8 cellular contexts compared by ENCODE assay signal in genomic region chr16:11949527-11949926, GRCh38. TPM values are rescaled to one million over a fixed set of nuclear protein-coding genes. Genes with fewer than 3 reads are reported as not detected.
DNase-seq lines count a peak whose midpoint lies in the region; ATAC-seq, FAIRE-seq and TF ChIP-seq lines count a peak whose summit lies in the region.

No MANE protein-coding gene starts in this region.

- no peaks in the 10 kb centered on the region for H3K4me1 Mint-ChIP-seq in activated T-cell treated with anti-CD3 and anti-CD28 coated beads, Interleukin-2, amount 50 U/mL, for 72 hours (ENCODE audit: low read depth)
- no peaks in the 10 kb centered on the region for H3K4me1 Mint-ChIP-seq in activated T-cell treated with anti-CD3 and anti-CD28 coated beads, Interleukin-2, amount 50 U/mL, for 4 hours (ENCODE audit: low read depth)
- peaks cover 2% of the 10 kb centered on the region for H3K4me1 Mint-ChIP-seq in astrocyte (ENCODE audit: low read depth, unreplicated experiment)

- no peaks in the 10 kb centered on the region for H3K27me3 ChIP-seq in astrocyte (ENCODE audit: insufficient read depth, low read length)

- FAIRE-seq in astrocyte (lab: Jason Lieb, UNC) = no peak

- H3K4me2 ChIP-seq in astrocyte (ENCODE audit: low read length) = no peak overlapping the region

- no peak overlapping the region for H3K4me3 ChIP-seq in astrocyte (ENCODE audit: insufficient read depth, low read depth, low read length)

- TF ChIP-seq CTCF in astrocyte (IDR thresholded peaks at IDR 0.05; ENCODE audit: insufficient read depth, low read depth, low read length) = peak; percentile 35

- no peaks in the 10 kb centered on the region for H3K9me3 ChIP-seq in astrocyte (ENCODE audit: insufficient read depth, low read depth, low read length)

- no peaks in the 10 kb centered on the region for H3K79me2 ChIP-seq in astrocyte (ENCODE audit: insufficient read depth, low read length)

- no peak overlapping the region for H2AFZ ChIP-seq in astrocyte (ENCODE audit: low read depth, low read length)

- no peaks in the 10 kb centered on the region for H3K36me3 Mint-ChIP-seq in activated T-cell treated with anti-CD3 and anti-CD28 coated beads, Interleukin-2, amount 50 U/mL, for 72 hours (ENCODE audit: insufficient read depth in 2 of 2)
- H3K36me3 Mint-ChIP-seq in activated T-cell treated with anti-CD3 and anti-CD28 coated beads, Interleukin-2, amount 50 U/mL, for 4 hours (ENCODE audit: insufficient read depth) = no peaks in the 10 kb centered on the region
- H3K36me3 Mint-ChIP-seq in astrocyte (ENCODE audit: low read depth, unreplicated experiment) = no peaks in the 10 kb centered on the region

- H3K36me3 ChIP-seq in astrocyte (ENCODE audit: insufficient read depth, low read length) = no peaks in the 10 kb centered on the region

- no peak overlapping the region for H3K27ac Mint-ChIP-seq in activated T-cell treated with anti-CD3 and anti-CD28 coated beads, Interleukin-2, amount 50 U/mL, for 72 hours
- no peak overlapping the region for H3K27ac Mint-ChIP-seq in astrocyte (ENCODE audit: unreplicated experiment)

- H3K9me3 Mint-ChIP-seq in activated T-cell treated with anti-CD3 and anti-CD28 coated beads, Interleukin-2, amount 50 U/mL, for 72 hours = no peaks in the 10 kb centered on the region
- H3K9me3 Mint-ChIP-seq in activated T-cell treated with anti-CD3 and anti-CD28 coated beads, Interleukin-2, amount 50 U/mL, for 4 hours = no peaks in the 10 kb centered on the region
- no peaks in the 10 kb centered on the region for H3K9me3 Mint-ChIP-seq in astrocyte (ENCODE audit: unreplicated experiment)

- H3K4me3 Mint-ChIP-seq in activated T-cell treated with anti-CD3 and anti-CD28 coated beads, Interleukin-2, amount 50 U/mL, for 72 hours = no peak overlapping the region
- H3K4me3 Mint-ChIP-seq in activated T-cell treated with anti-CD3 and anti-CD28 coated beads, Interleukin-2, amount 50 U/mL, for 4 hours = no peak overlapping the region
- no peak overlapping the region for H3K4me3 Mint-ChIP-seq in astrocyte (ENCODE audit: unreplicated experiment)

- H4K20me1 ChIP-seq in astrocyte (ENCODE audit: insufficient read depth, low read length) = no peaks in the 10 kb centered on the region

- H3K27me3 Mint-ChIP-seq in activated T-cell treated with anti-CD3 and anti-CD28 coated beads, Interleukin-2, amount 50 U/mL, for 72 hours (ENCODE audit: low read depth) = no peaks in the 10 kb centered on the region
- no peaks in the 10 kb centered on the region for H3K27me3 Mint-ChIP-seq in activated T-cell treated with anti-CD3 and anti-CD28 coated beads, Interleukin-2, amount 50 U/mL, for 4 hours (ENCODE audit: low read depth)
- H3K27me3 Mint-ChIP-seq in astrocyte (ENCODE audit: low read depth, unreplicated experiment) = no peaks in the 10 kb centered on the region

- no peak overlapping the region for H3K27ac ChIP-seq in astrocyte (ENCODE audit: low read depth, low read length)

- no peaks in the 10 kb centered on the region for H3K4me1 ChIP-seq in astrocyte (ENCODE audit: insufficient read depth, low read length)

- peak; percentile 9 to 10 for DNase-seq in activated T-cell treated with anti-CD3 and anti-CD28 coated beads, Interleukin-2, amount 50 U/mL, for 72 hours
- no peak for DNase-seq in activated T-cell treated with anti-CD3 and anti-CD28 coated beads, Interleukin-2, amount 50 U/mL, for 4 hours
- DNase-seq in NCI-H524 (lab: John Stamatoyannopoulos, UW) = peak; percentile 46 to 65
- peak; percentile 23 for DNase-seq in astrocyte (ENCODE audit: low read depth)
- peak; percentile 44 for DNase-seq in iPS DF 4.7 (ENCODE audit: extremely low read depth, low spot score)
- peak; percentile 83 for DNase-seq in superior temporal gyrus (ENCODE audit: extremely low spot score)
- no peak for DNase-seq in stimulated activated CD4-positive, alpha-beta T cell treated with anti-CD3 and anti-CD28 coated beads, Interleukin-4, amount 100 ng/mL, for 1 hour

- no peak overlapping the region for H3K9ac ChIP-seq in astrocyte (ENCODE audit: low read length)

- peak; percentile 36 to 51 for ATAC-seq in activated T-cell treated with anti-CD3 and anti-CD28 coated beads, Interleukin-2, amount 50 U/mL, for 72 hours (replicated peaks in 1 of 2)
- no peak for ATAC-seq in activated T-cell treated with anti-CD3 and anti-CD28 coated beads, Interleukin-2, amount 50 U/mL, for 4 hours
- peak; percentile 66 for ATAC-seq in HG02678 (IDR thresholded peaks at IDR 0.05; ENCODE audit: unreplicated experiment)

RNA-seq across cellular contexts. Expression of gene NPIPB2, which starts 7.7 kb away (rescaled TPM):
- 10 to 100 TPM; 13.3 to 17.3 TPM for total RNA-seq in activated T-cell treated with anti-CD3 and anti-CD28 coated beads, Interleukin-2, amount 50 U/mL, for 72 hours
- total RNA-seq in activated T-cell treated with anti-CD3 and anti-CD28 coated beads, Interleukin-2, amount 50 U/mL, for 4 hours = 10 to 100 TPM in 1 of 3 donors, 1 to 10 TPM in 2; 4.3 to 11.7 (median 6.2) TPM
- total RNA-seq in astrocyte = 7.8 and 10.3 TPM in 2 replicates

RNA-seq across cellular contexts. Expression of gene TNFRSF17, which starts 15.5 kb away (rescaled TPM):
- total RNA-seq in activated T-cell treated with anti-CD3 and anti-CD28 coated beads, Interleukin-2, amount 50 U/mL, for 72 hours = not detected
- not detected for total RNA-seq in activated T-cell treated with anti-CD3 and anti-CD28 coated beads, Interleukin-2, amount 50 U/mL, for 4 hours
- not detected in 2 replicates for total RNA-seq in astrocyte

RNA-seq across cellular contexts. Expression of gene SNX29, which starts 27.0 kb away (rescaled TPM):
- 10 to 100 TPM; 10.1 to 13.4 TPM for total RNA-seq in activated T-cell treated with anti-CD3 and anti-CD28 coated beads, Interleukin-2, amount 50 U/mL, for 72 hours
- 10 to 100 TPM in 1 of 3 donors, 1 to 10 TPM in 2; 8.3 to 10.6 (median 9.8) TPM for total RNA-seq in activated T-cell treated with anti-CD3 and anti-CD28 coated beads, Interleukin-2, amount 50 U/mL, for 4 hours
- 11.3 and 14.8 TPM in 2 replicates for total RNA-seq in astrocyte

RNA-seq across cellular contexts. Expression of gene GSPT1, which starts 33.8 kb away (rescaled TPM):
- 100 to 1,000 TPM; 174 to 183 TPM for total RNA-seq in activated T-cell treated with anti-CD3 and anti-CD28 coated beads, Interleukin-2, amount 50 U/mL, for 72 hours
- total RNA-seq in activated T-cell treated with anti-CD3 and anti-CD28 coated beads, Interleukin-2, amount 50 U/mL, for 4 hours = 100 to 1,000 TPM; 266 to 281 (median 276) TPM
- 165 and 173 TPM in 2 replicates for total RNA-seq in astrocyte

Comparison
In these comparisons a context has a peak if more than half of its experiments do, and no peak if none do; other contexts are left out.
1. ATAC-seq: peak in activated T-cell treated with anti-CD3 and anti-CD28 coated beads, Interleukin-2, amount 50 U/mL, for 72 hours (2 of 2) and HG02678 (single experiment); none in activated T-cell treated with anti-CD3 and anti-CD28 coated beads, Interleukin-2, amount 50 U/mL, for 4 hours (0 of 2).
2. DNase-seq: peak in activated T-cell treated with anti-CD3 and anti-CD28 coated beads, Interleukin-2, amount 50 U/mL, for 72 hours (2 of 2), NCI-H524 (2 of 2), astrocyte (single experiment), iPS DF 4.7 (single experiment) and superior temporal gyrus (single experiment); none in activated T-cell treated with anti-CD3 and anti-CD28 coated beads, Interleukin-2, amount 50 U/mL, for 4 hours (single experiment) and stimulated activated CD4-positive, alpha-beta T cell treated with anti-CD3 and anti-CD28 coated beads, Interleukin-4, amount 100 ng/mL, for 1 hour (single experiment).